ENCODE assay signal across 10 cellular contexts in genomic region chr15:70478251-70478990, GRCh38.
DNase-seq lines count a peak whose midpoint lies in the region; ATAC-seq and TF ChIP-seq lines count a peak whose summit lies in the region.
"Had no signal": no experiment of that assay in that cellular context is flagged by ENCODE, and none has a peak within 500 bp of the region (broad histone marks: within the 10 kb centered on the region; RNA-seq: fewer than 3 reads in every experiment).

No MANE protein-coding gene starts in this region.

- no peak for TF ChIP-seq POLR2A in erythroblast (IDR thresholded peaks at IDR 0.05; ENCODE audit: low read length)

- peak overlapping the region; percentile 77 for H2AFZ ChIP-seq in MM.1S (ENCODE audit: low read length)

- H3K9me2 ChIP-seq in MM.1S (replicated peaks; ENCODE audit: insufficient read depth, low read length) = no peaks in the 10 kb centered on the region

- H3K27me3 ChIP-seq in MM.1S (replicated peaks; ENCODE audit: insufficient read depth, low read length) = no peaks in the 10 kb centered on the region
- H3K27me3 ChIP-seq: ascending aorta had no signal

- DNase-seq in C1 segment of cervical spinal cord (lab: John Stamatoyannopoulos, UW) (peak in 8 of 14 donors; percentile 9 to 47 (median 24)), GM19238 (ENCODE audit: insufficient read length, low spot score) (peak; percentile 77), MM.1S (peak; percentile 94), globus pallidus (ENCODE audit: low spot score) (peak; percentile 49), NCI-H2107 (lab: John Stamatoyannopoulos, UW) (no peak), erythroblast (lab: John Stamatoyannopoulos, UW) (no peak)
- DNase-seq: NCI-H226 had no signal

- no peaks in the 10 kb centered on the region for H3K36me3 ChIP-seq in MM.1S (replicated peaks; ENCODE audit: insufficient read depth, low read length)
- H3K36me3 ChIP-seq: ascending aorta had no signal

- H3K79me2 ChIP-seq in MM.1S (ENCODE audit: low read length) = no peaks in the 10 kb centered on the region

- H3K4me1 ChIP-seq in MM.1S (ENCODE audit: low read length) = peaks cover 58% of the 10 kb centered on the region

- ATAC-seq in HG03097 (IDR thresholded peaks at IDR 0.05; ENCODE audit: low FRiP score, unreplicated experiment) = no peak
- ATAC-seq in GM21515 (IDR thresholded peaks at IDR 0.05; ENCODE audit: unreplicated experiment) = no peak

- no peak for TF ChIP-seq CTCF in MM.1S (IDR thresholded peaks at IDR 0.05; ENCODE audit: low read length)

- no peaks in the 10 kb centered on the region for H4K20me1 ChIP-seq in MM.1S (ENCODE audit: insufficient read depth, low read length)

- no peaks in the 10 kb centered on the region for H3K9me3 ChIP-seq in MM.1S (replicated peaks; ENCODE audit: insufficient read depth, low read length)
- H3K9me3 ChIP-seq: ascending aorta had no signal

- peaks cover 12% of the 10 kb centered on the region for H3F3A ChIP-seq in MM.1S (ENCODE audit: insufficient read depth, low read length)

- H3K4me2 ChIP-seq in MM.1S (ENCODE audit: low read depth, low read length) = peak overlapping the region; percentile 74

- H3K9ac ChIP-seq in MM.1S (ENCODE audit: low read length) = peak overlapping the region; percentile 76

- H3K4me3 ChIP-seq in MM.1S (ENCODE audit: low read length) = no peak overlapping the region; the same call in 1 of the 2 replicates
- H3K4me3 ChIP-seq: ascending aorta had no signal

- H3K27ac ChIP-seq in MM.1S (ENCODE audit: low read length) = peak overlapping the region; percentile 99
- H3K27ac ChIP-seq: ascending aorta had no signal

Comparison
In these comparisons a context has a peak if more than half of its experiments do, and no peak if none do; other contexts are left out.
1. DNase-seq: peak in C1 segment of cervical spinal cord (8 of 14), GM19238 (single experiment), MM.1S (single experiment) and globus pallidus (single experiment); none in NCI-H2107 (single experiment) and erythroblast (0 of 2).